8 cellular contexts compared by ENCODE assay signal in the genomic region with DNA sequence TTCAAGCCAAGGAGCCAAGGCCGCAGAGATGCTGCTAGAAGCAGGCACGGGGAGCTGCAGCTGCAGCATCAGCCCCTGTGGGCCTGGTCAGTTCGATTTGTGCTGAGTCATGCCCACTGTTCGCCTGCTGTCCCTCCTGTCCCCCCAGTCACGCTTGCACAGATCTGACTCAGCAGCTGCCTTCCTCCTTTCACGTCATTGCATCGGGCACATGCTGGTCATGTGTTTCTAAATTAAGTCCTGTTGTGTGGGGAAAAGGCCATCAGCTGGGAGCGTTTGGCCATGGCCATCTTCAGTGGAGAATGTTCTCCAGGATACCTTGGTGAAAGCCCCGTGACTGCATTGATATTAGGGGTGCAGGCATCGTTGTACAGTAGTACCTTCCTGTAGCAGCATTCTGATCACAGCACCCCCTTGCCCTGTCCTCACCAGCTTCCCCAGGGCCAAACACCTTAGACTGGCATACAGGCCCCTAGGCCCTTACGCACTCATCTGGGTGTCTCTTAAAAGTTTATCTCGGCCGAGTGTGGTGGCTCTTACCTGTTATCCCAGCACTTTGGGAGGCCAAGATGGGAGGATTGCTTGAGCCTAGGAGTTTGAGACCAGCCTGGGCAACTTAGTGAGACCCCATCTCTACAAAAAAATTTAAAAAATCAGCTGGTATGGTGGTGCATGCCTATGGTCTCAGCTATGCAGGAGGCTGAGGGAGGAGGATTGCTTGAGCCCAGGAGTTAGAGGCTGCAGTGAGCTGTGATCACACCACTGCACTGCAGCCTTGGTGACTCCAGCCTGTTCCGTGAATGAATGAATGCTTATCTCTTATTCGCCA. TPM values are rescaled to one million over a fixed set of nuclear protein-coding genes. Genes with fewer than 3 reads are reported as not detected.
DNase-seq lines count a peak whose midpoint lies in the region; ATAC-seq and TF ChIP-seq lines count a peak whose summit lies in the region.

No MANE protein-coding gene starts in this region.

- H3K9ac ChIP-seq in GM23248: peak overlapping the region; percentile 46

- peaks cover 9% of the 10 kb centered on the region; the same call in 1 of the 2 replicates for H3K4me1 ChIP-seq in GM23248 (ENCODE audit: insufficient read depth)
- peaks cover 19 to 25% of the 10 kb centered on the region in 2 donors for H3K4me1 ChIP-seq in gastrocnemius medialis

- H3K9me2 ChIP-seq in GM23248 (ENCODE audit: insufficient read depth): no peaks in the 10 kb centered on the region

- H2AFZ ChIP-seq in GM23248: no peak overlapping the region

- H3K4me3 ChIP-seq in GM23248 (no peak overlapping the region), gastrocnemius medialis (no peak overlapping the region)

- in situ Hi-C loops in GM23248 (cut with MboI) (no loop called here), gastrocnemius medialis (cut with MboI; ENCODE audit: low sequenced_read_pairs in 4 of 4) (no loop called here)

- peak overlapping the region; percentile 67 for H3K27ac ChIP-seq in GM23248
- peak overlapping the region; percentile 70 to 79 (median 76) for H3K27ac ChIP-seq in gastrocnemius medialis

- ATAC-seq in gastrocnemius medialis: peak; percentile 95
- ATAC-seq in GM21390 (IDR thresholded peaks at IDR 0.05; ENCODE audit: unreplicated experiment): no peak
- ATAC-seq in GM21737 (IDR thresholded peaks at IDR 0.05; ENCODE audit: unreplicated experiment): no peak

- peak; percentile 24 to 28 for TF ChIP-seq POLR2A in gastrocnemius medialis (IDR thresholded peaks at IDR 0.05)

- H3K79me2 ChIP-seq in GM23248 (ENCODE audit: insufficient read depth): peaks cover 44% of the 10 kb centered on the region

- no peaks in the 10 kb centered on the region for H4K20me1 ChIP-seq in GM23248 (ENCODE audit: insufficient read depth)

- H3K27me3 ChIP-seq in GM23248 (replicated peaks; ENCODE audit: insufficient read depth): no peaks in the 10 kb centered on the region
- no peaks in the 10 kb centered on the region for H3K27me3 ChIP-seq in gastrocnemius medialis

- peak; percentile 96 for DNase-seq in GM23248
- peak in 54 of 58 donors; percentile 8 to 86 (median 49) for DNase-seq in anterior cingulate cortex (lab: John Stamatoyannopoulos, UW)
- DNase-seq in hepatic stellate cell (ENCODE audit: low spot score): peak; percentile 84
- peak; percentile 78 to 88 for DNase-seq in gastrocnemius medialis
- no peak for DNase-seq in NOMO-1 treated with dmso at 0.1 percent for 144 hours (lab: John Stamatoyannopoulos, UW; ENCODE audit: unreplicated experiment)
- no peak for DNase-seq in NCI-H2171 (lab: John Stamatoyannopoulos, UW)

- WGBS in GM23248 (ENCODE audit: low coverage in 1 of 2, low lambda C conversion rate in 2 of 2, missing lambda C conversion rate in 2 of 2), 2 experiments: 32 to 39% methylated on average over 15 of the region's 15 CpGs

- intact Hi-C loops in gastrocnemius medialis (cut with DNase I; ENCODE audit: low total_unique reads): no loop called here

- H3K4me2 ChIP-seq in GM23248 (ENCODE audit: unreplicated experiment): peak overlapping the region; percentile 14

- no peaks in the 10 kb centered on the region for H3K9me3 ChIP-seq in GM23248 (ENCODE audit: low read depth)
- H3K9me3 ChIP-seq in gastrocnemius medialis: no peaks in the 10 kb centered on the region

- H3K36me3 ChIP-seq in GM23248 (ENCODE audit: low read depth): no peaks in the 10 kb centered on the region
- no peaks in the 10 kb centered on the region for H3K36me3 ChIP-seq in gastrocnemius medialis

- TF ChIP-seq CTCF in gastrocnemius medialis (IDR thresholded peaks at IDR 0.05 in 4 of 5, conservative IDR thresholded peaks at IDR 0.05 in 1 of 5): no peak

- H3F3A ChIP-seq in GM23248 (ENCODE audit: insufficient read depth): no peaks in the 10 kb centered on the region; the same call in 1 of the 2 replicates

RNA-seq across cellular contexts. Expression of gene POR, which starts 23.2 kb away (rescaled TPM):
- total RNA-seq in GM23248 (2014; rRNA removed; shearing (Covaris generic)): 38.2 and 42.7 TPM in 2 replicates
- polyA plus RNA-seq in GM23248 (2016; fragmentation: Nextera tagmentation; extraction: Ambion mirVana): 54.4 and 58.6 TPM in 2 replicates
- 100 to 1,000 TPM in 3 of 4 donors, 10 to 100 TPM in 1; 85.7 to 218 (median 115) TPM for total RNA-seq in gastrocnemius medialis

RNA-seq across cellular contexts. Expression of gene TMEM120A, which starts 56.2 kb away (rescaled TPM):
- total RNA-seq in GM23248 (2014; rRNA removed; shearing (Covaris generic)): 8.2 and 25.1 TPM in 2 replicates
- 46.9 and 47.1 TPM in 2 replicates for polyA plus RNA-seq in GM23248 (2016; fragmentation: Nextera tagmentation; extraction: Ambion mirVana)
- total RNA-seq in gastrocnemius medialis: 10 to 100 TPM; 21.3 to 56.7 (median 38.2) TPM

RNA-seq across cellular contexts. Expression of gene RHBDD2, which starts 59.3 kb away (rescaled TPM):
- total RNA-seq in GM23248 (2014; rRNA removed; shearing (Covaris generic)): 28.1 and 35.5 TPM in 2 replicates
- 61.0 and 62.2 TPM in 2 replicates for polyA plus RNA-seq in GM23248 (2016; fragmentation: Nextera tagmentation; extraction: Ambion mirVana)
- 10 to 100 TPM; 28.5 to 52.1 (median 38.2) TPM for total RNA-seq in gastrocnemius medialis

Comparison
In these comparisons a context has a peak if more than half of its experiments do, and no peak if none do; other contexts are left out.
1. DNase-seq: peak in GM23248 (single experiment), anterior cingulate cortex (54 of 58), hepatic stellate cell (single experiment) and gastrocnemius medialis (2 of 2); none in NOMO-1 treated with dmso at 0.1 percent for 144 hours (single experiment) and NCI-H2171 (single experiment).
2. ATAC-seq: peak in gastrocnemius medialis (2 of 2); none in GM21390 (single experiment) and GM21737 (single experiment).